29 cellular contexts compared by ENCODE assay signal in genomic region chr2:127535941-127536340, GRCh38. TPM values are rescaled to one million over a fixed set of nuclear protein-coding genes. Genes with fewer than 3 reads are reported as not detected.
"Had no signal": no experiment of that assay in that cellular context is flagged by ENCODE, and none has a peak within 500 bp of the region (broad histone marks: within the 10 kb centered on the region; RNA-seq: fewer than 3 reads in every experiment).

No MANE protein-coding gene starts in this region.

- H3K4me3 ChIP-seq: breast epithelium, dorsolateral prefrontal cortex, esophagus squamous epithelium, gastroesophageal sphincter, left lung, ovary, prostate gland, right atrium auricular region, tibial artery, uterus had no signal

- H3K4me1 ChIP-seq: breast epithelium, esophagus squamous epithelium, gastroesophageal sphincter, left lung, prostate gland, right atrium auricular region, tibial artery, uterus had no signal

- H3K27me3 Mint-ChIP-seq: activated naive CD8-positive, alpha-beta T cell treated with anti-CD3 and anti-CD28 coated beads for 36 hours had no signal

- H3K9me3 Mint-ChIP-seq: activated CD4-positive, alpha-beta T cell treated with anti-CD3 and anti-CD28 coated beads, Interleukin-2, amount 10 ng/mL, durations not matched to agents 7 days and 5 days; activated CD8-positive, alpha-beta T cell treated with anti-CD3 and anti-CD28 coated beads for 36 hours; activated naive CD8-positive, alpha-beta T cell treated with anti-CD3 and anti-CD28 coated beads for 36 hours; activated T-helper 2 cell treated with anti-CD3 and anti-CD28 coated beads, Interferon-gamma antibody, Interleukin-2, Interleukin-4, amounts not matched to agents 10 μg/mL and 5 μg/mL and 100 μg/mL, durations not matched to agents 14 hours and 24 hours and 36 hours; central memory CD8-positive, alpha-beta T cell; natural killer cell treated with Interleukin-12 subunit alpha and Interleukin-12 subunit beta and Interleukin-15 and Interleukin-18, amount 100 ng/mL, for 72 hours; stimulated activated naive CD8-positive, alpha-beta T cell treated with anti-CD3 and anti-CD28 coated beads, Interleukin-15, Interleukin-2, amounts not matched to agents 100 ng/mL and 50 ng/mL, for 24 hours; T-cell; T-helper 2 cell treated with Interferon-gamma antibody and Interleukin-4, amounts not matched to agents 5 μg/mL and 100 μg/mL, for 36 hours had no signal

- H3K36me3 Mint-ChIP-seq: activated CD8-positive, alpha-beta memory T cell treated with anti-CD3 and anti-CD28 coated beads, Interleukin-2, amount 10 ng/mL, durations not matched to agents 7 days and 5 days; activated naive CD8-positive, alpha-beta T cell treated with anti-CD3 and anti-CD28 coated beads for 36 hours; natural killer cell treated with Interleukin-12 subunit alpha and Interleukin-12 subunit beta and Interleukin-15 and Interleukin-18, amount 100 ng/mL, for 72 hours; T-cell had no signal

- H3K27ac ChIP-seq: breast epithelium, dorsolateral prefrontal cortex, esophagus squamous epithelium, gastroesophageal sphincter, left lung, neutrophil, ovary, prostate gland, right atrium auricular region, tibial artery, uterus, WERI-Rb-1 had no signal

- H3K27ac Mint-ChIP-seq: activated CD4-positive, alpha-beta T cell treated with anti-CD3 and anti-CD28 coated beads, Interleukin-2, amount 10 ng/mL, durations not matched to agents 7 days and 5 days; activated CD8-positive, alpha-beta memory T cell treated with anti-CD3 and anti-CD28 coated beads, Interleukin-2, amount 10 ng/mL, durations not matched to agents 7 days and 5 days; activated CD8-positive, alpha-beta T cell treated with anti-CD3 and anti-CD28 coated beads for 36 hours; activated naive CD8-positive, alpha-beta T cell treated with anti-CD3 and anti-CD28 coated beads for 36 hours; activated T-helper 2 cell treated with anti-CD3 and anti-CD28 coated beads, Interferon-gamma antibody, Interleukin-2, Interleukin-4, amounts not matched to agents 10 μg/mL and 5 μg/mL and 100 μg/mL, durations not matched to agents 14 hours and 24 hours and 36 hours; natural killer cell treated with Interleukin-12 subunit alpha and Interleukin-12 subunit beta and Interleukin-15 and Interleukin-18, amount 100 ng/mL, for 72 hours; stimulated activated naive CD8-positive, alpha-beta T cell treated with anti-CD3 and anti-CD28 coated beads, Interleukin-15, Interleukin-2, amounts not matched to agents 100 ng/mL and 50 ng/mL, for 24 hours; T-cell; T-helper 2 cell treated with Interferon-gamma antibody and Interleukin-4, amounts not matched to agents 5 μg/mL and 100 μg/mL, for 36 hours had no signal

- H3K36me3 ChIP-seq: breast epithelium, esophagus squamous epithelium, gastroesophageal sphincter, left lung, neutrophil, ovary, prostate gland, right atrium auricular region, tibial artery, uterus, WERI-Rb-1 had no signal

- H3K4me3 Mint-ChIP-seq: activated CD4-positive, alpha-beta T cell treated with anti-CD3 and anti-CD28 coated beads, Interleukin-2, amount 10 ng/mL, durations not matched to agents 7 days and 5 days; activated CD8-positive, alpha-beta memory T cell treated with anti-CD3 and anti-CD28 coated beads, Interleukin-2, amount 10 ng/mL, durations not matched to agents 7 days and 5 days; activated CD8-positive, alpha-beta T cell treated with anti-CD3 and anti-CD28 coated beads for 36 hours; activated naive CD8-positive, alpha-beta T cell treated with anti-CD3 and anti-CD28 coated beads for 36 hours; central memory CD8-positive, alpha-beta T cell; natural killer cell treated with Interleukin-12 subunit alpha and Interleukin-12 subunit beta and Interleukin-15 and Interleukin-18, amount 100 ng/mL, for 72 hours; stimulated activated naive CD8-positive, alpha-beta T cell treated with anti-CD3 and anti-CD28 coated beads, Interleukin-15, Interleukin-2, amounts not matched to agents 100 ng/mL and 50 ng/mL, for 24 hours; T-cell; T-helper 2 cell treated with Interferon-gamma antibody and Interleukin-4, amounts not matched to agents 5 μg/mL and 100 μg/mL, for 36 hours had no signal

- DNase-seq: activated CD4-positive, alpha-beta T cell treated with anti-CD3 and anti-CD28 coated beads, Interleukin-2, amount 10 ng/mL, durations not matched to agents 7 days and 5 days; activated CD4-positive, CD25-positive, alpha-beta regulatory T cell treated with anti-CD3 and anti-CD28 coated beads, Interleukin-2, amount 50 U/mL, for 72 hours; activated CD8-positive, alpha-beta memory T cell treated with anti-CD3 and anti-CD28 coated beads, Interleukin-2, amount 10 ng/mL, durations not matched to agents 7 days and 5 days; activated CD8-positive, alpha-beta T cell treated with anti-CD3 and anti-CD28 coated beads for 36 hours; activated naive CD4-positive, alpha-beta T cell; activated naive CD8-positive, alpha-beta T cell treated with anti-CD3 and anti-CD28 coated beads for 36 hours; dorsolateral prefrontal cortex; esophagus squamous epithelium; head of caudate nucleus; islet precursor cell; left lung; stimulated activated CD4-positive, alpha-beta T cell treated with anti-CD3 and anti-CD28 coated beads, Interleukin-1b, Interleukin-23, amount 100 ng/mL, for 48 hours; T-cell; tibial artery; uterus; WERI-Rb-1 had no signal

- FAIRE-seq: colon, TTC549 had no signal

- H3K27me3 ChIP-seq: breast epithelium, neutrophil, ovary, right atrium auricular region, uterus had no signal

- H3K9me3 ChIP-seq: breast epithelium, esophagus squamous epithelium, gastroesophageal sphincter, left lung, neutrophil, ovary, prostate gland, right atrium auricular region, tibial artery, uterus had no signal

- ATAC-seq: activated CD8-positive, alpha-beta memory T cell treated with anti-CD3 and anti-CD28 coated beads, Interleukin-2, amount 10 ng/mL, durations not matched to agents 7 days and 5 days; activated CD8-positive, alpha-beta T cell treated with anti-CD3 and anti-CD28 coated beads for 36 hours; gastroesophageal sphincter; left lung; T-cell had no signal

- H3K4me1 Mint-ChIP-seq: activated CD4-positive, alpha-beta T cell treated with anti-CD3 and anti-CD28 coated beads, Interleukin-2, amount 10 ng/mL, durations not matched to agents 7 days and 5 days; activated CD8-positive, alpha-beta memory T cell treated with anti-CD3 and anti-CD28 coated beads, Interleukin-2, amount 10 ng/mL, durations not matched to agents 7 days and 5 days; activated naive CD8-positive, alpha-beta T cell treated with anti-CD3 and anti-CD28 coated beads for 36 hours; central memory CD8-positive, alpha-beta T cell; T-cell had no signal

RNA-seq across cellular contexts. Expression of gene MYO7B, which starts 0.5 kb away (rescaled TPM):
- total RNA-seq: natural killer cell treated with Interleukin-12 subunit alpha and Interleukin-12 subunit beta and Interleukin-15 and Interleukin-18, amount 100 ng/mL, for 72 hours had no signal
